Comparison of ENCODE assay signal across 13 cellular contexts in genomic region chr4:156575430-156576073, GRCh38.
A peak's percentile ranks its signal among the peaks of the same experiment; 100 is the strongest.
DNase-seq lines count a peak whose midpoint lies in the region; ATAC-seq, FAIRE-seq and TF ChIP-seq lines count a peak whose summit lies in the region.
"Had no signal": no experiment of that assay in that cellular context is flagged by ENCODE, and none has a peak within 500 bp of the region (broad histone marks: within the 10 kb centered on the region; RNA-seq: fewer than 3 reads in every experiment).

No MANE protein-coding gene starts in this region.

- H2AFZ ChIP-seq in OCI-LY1 (ENCODE audit: low read length), result no peak overlapping the region
- peak overlapping the region; percentile 48; the same call in 1 of the 2 replicates for H2AFZ ChIP-seq in H1 (ENCODE audit: low read length)
- peak overlapping the region; percentile 72 for H2AFZ ChIP-seq in smooth muscle cell (ENCODE audit: low read depth)

- H2BK12ac ChIP-seq in H1 (ENCODE audit: low read depth, low read length), result no peak overlapping the region

- no peaks in the 10 kb centered on the region for H3K27me3 ChIP-seq in OCI-LY1 (ENCODE audit: insufficient read depth, low read length)
- no peaks in the 10 kb centered on the region for H3K27me3 ChIP-seq in H1 (replicated peaks in 1 of 4; ENCODE audit: control insufficient read depth in 3 of 4, extremely low read depth in 1 of 4, insufficient read depth in 3 of 4, low read length in 3 of 4)
- H3K27me3 ChIP-seq in smooth muscle cell (ENCODE audit: low read depth), result no peaks in the 10 kb centered on the region

- peak; percentile 24; the same call in 1 of the 2 replicates for TF ChIP-seq CTCF in OCI-LY1 (IDR thresholded peaks at IDR 0.05; ENCODE audit: low read length)
- peak; percentile 26 to 56 (median 31) for TF ChIP-seq CTCF in H1 (IDR thresholded peaks at IDR 0.05; ENCODE audit: control extremely low read depth in 1 of 3, insufficient read depth in 1 of 3, low read depth in 1 of 3, low read length in 3 of 3)
- TF ChIP-seq CTCF in smooth muscle cell (IDR thresholded peaks at IDR 0.05; ENCODE audit: borderline replicate concordance, insufficient read depth, poor library complexity, severe bottlenecking), result no peak

- no peak overlapping the region for H3K18ac ChIP-seq in H1 (ENCODE audit: extremely low read depth, low read length)

- FAIRE-seq in H1 (lab: Jason Lieb, UNC), result peak; percentile 76
- FAIRE-seq: GM12891 had no signal

- H3K4me1 ChIP-seq in OCI-LY1 (ENCODE audit: insufficient read depth, low read length, severe bottlenecking) (no peaks in the 10 kb centered on the region), H1 (replicated peaks in 1 of 4; ENCODE audit: control insufficient read depth in 3 of 4, insufficient read depth in 4 of 4, low read length in 3 of 4) (no peaks in the 10 kb centered on the region), smooth muscle cell (ENCODE audit: low read depth) (no peaks in the 10 kb centered on the region)

- TF ChIP-seq POLR2A in H1 (IDR thresholded peaks at IDR 0.05; ENCODE audit: control extremely low read depth in 1 of 2, low read depth in 2 of 2, low read length in 2 of 2), result no peak

- no peak overlapping the region for H4K5ac ChIP-seq in H1 (ENCODE audit: insufficient read length, low read depth, low read length)

- H3K23me2 ChIP-seq in H1 (ENCODE audit: low read depth, low read length), result no peaks in the 10 kb centered on the region

- CTCF ChIA-PET in H1 (lab: Charles Lee; ENCODE audit: partially characterized antibody), result interaction anchor here (0.7 to 1.6 kb wide), 13 partner anchors 11 to 1078 kb away, joined by 3 to 8 read pairs (median 3); no protein-coding TSS in a partner anchor

- WGBS in H1 (ENCODE audit: extremely low coverage in 1 of 2, insufficient coverage in 1 of 2, insufficient read length in 1 of 2, insufficient replicate concordance in 2 of 2, low coverage in 1 of 2, low lambda C conversion rate in 2 of 2, missing lambda C conversion rate in 1 of 2), 2 experiments, result 70% methylated on average over 6 of the region's 6 CpGs; no CpG with 5 or more reads in 1 of the 2 experiments
- WGBS in smooth muscle cell (ENCODE audit: low lambda C conversion rate), result 60% methylated on average over 6 of the region's 6 CpGs

- H3K14ac ChIP-seq in H1 (ENCODE audit: insufficient read length), result no peak overlapping the region

- H3K4me3 ChIP-seq in OCI-LY1 (ENCODE audit: low read depth, low read length, poor library complexity, severe bottlenecking), result no peak overlapping the region
- H3K4me3 ChIP-seq in H1 (ENCODE audit: extremely low read depth in 1 of 4, insufficient read depth in 2 of 4, low read depth in 3 of 4, low read length in 4 of 4), result no peak overlapping the region
- no peak overlapping the region for H3K4me3 ChIP-seq in smooth muscle cell

- no peak overlapping the region for H2BK20ac ChIP-seq in H1 (ENCODE audit: low read length)

- H2AK5ac ChIP-seq in H1 (ENCODE audit: low read depth, low read length), result no peak overlapping the region

- H3K27ac ChIP-seq in OCI-LY1 (ENCODE audit: low read depth, low read length, poor library complexity, severe bottlenecking) (no peak overlapping the region), H1 (ENCODE audit: low read depth, low read length) (no peak overlapping the region), smooth muscle cell (ENCODE audit: low read depth) (peak overlapping the region; percentile 4)

- H3F3A ChIP-seq in OCI-LY1 (ENCODE audit: insufficient read depth, low read length), result no peaks in the 10 kb centered on the region
- peaks cover 5% of the 10 kb centered on the region for H3F3A ChIP-seq in smooth muscle cell (ENCODE audit: low read depth)

- H3K4ac ChIP-seq in H1 (replicated peaks; ENCODE audit: insufficient read length, low read depth, low read length), result peak overlapping the region; percentile 32

- H3K79me1 ChIP-seq in H1 (ENCODE audit: low read depth, low read length), result no peaks in the 10 kb centered on the region

- peak; percentile 26 to 43; a peak in 3 of 4 replicates for TF ChIP-seq RAD21 in H1 (IDR thresholded peaks at IDR 0.05 in 1 of 2, conservative IDR thresholded peaks at IDR 0.05 in 1 of 2; ENCODE audit: low read depth in 2 of 2, low read length in 2 of 2)

- H4K8ac ChIP-seq in H1 (ENCODE audit: extremely low read depth, insufficient read depth, low read length), result no peak overlapping the region

- H2BK15ac ChIP-seq in H1 (ENCODE audit: low read length), result no peak overlapping the region

- H3K4me2 ChIP-seq in OCI-LY1 (ENCODE audit: low read length) (no peak overlapping the region), H1 (ENCODE audit: insufficient read depth in 1 of 2, low read depth in 2 of 2, low read length in 2 of 2) (no peak overlapping the region), smooth muscle cell (no peak overlapping the region)

- POLR2A ChIA-PET in H1 (lab: Charles Lee; ENCODE audit: partially characterized antibody), result no interaction called here

- no peaks in the 10 kb centered on the region for H3K9me3 ChIP-seq in OCI-LY1 (ENCODE audit: low read length)
- H3K9me3 ChIP-seq in H1 (ENCODE audit: insufficient read depth in 2 of 2, low read depth in 1 of 2, low read length in 1 of 2), result no peaks in the 10 kb centered on the region
- no peaks in the 10 kb centered on the region for H3K9me3 ChIP-seq in smooth muscle cell (replicated peaks; ENCODE audit: low read depth)

- ATAC-seq in HG03571 (IDR thresholded peaks at IDR 0.05; ENCODE audit: unreplicated experiment), result no peak

- H3K79me2 ChIP-seq in OCI-LY1 (ENCODE audit: insufficient read depth, low read length), result no peaks in the 10 kb centered on the region
- H3K79me2 ChIP-seq in H1 (ENCODE audit: control insufficient read depth in 1 of 2, insufficient read depth in 2 of 2, low read length in 2 of 2), result no peaks in the 10 kb centered on the region
- H3K79me2 ChIP-seq in smooth muscle cell (ENCODE audit: low read depth), result no peaks in the 10 kb centered on the region

- H2BK5ac ChIP-seq in H1 (ENCODE audit: low read depth, low read length), result no peak overlapping the region

- H4K20me1 ChIP-seq in OCI-LY1 (ENCODE audit: insufficient read depth, low read length) (no peaks in the 10 kb centered on the region), H1 (replicated peaks in 1 of 2; ENCODE audit: control insufficient read depth in 1 of 2, insufficient read depth in 2 of 2, low read length in 2 of 2) (no peaks in the 10 kb centered on the region), smooth muscle cell (ENCODE audit: low read depth) (no peaks in the 10 kb centered on the region)

- no peak overlapping the region for H2BK120ac ChIP-seq in H1 (replicated peaks; ENCODE audit: low read depth, low read length)

- no peak for TF ChIP-seq EP300 in H1 (IDR thresholded peaks at IDR 0.05; ENCODE audit: borderline replicate concordance in 1 of 2, low read depth in 2 of 2, low read length in 2 of 2)

- H3K9ac ChIP-seq in OCI-LY1 (ENCODE audit: low read length) (no peak overlapping the region), H1 (replicated peaks in 1 of 4; ENCODE audit: extremely low read depth in 1 of 4, low read depth in 3 of 4, low read length in 3 of 4) (no peak overlapping the region), smooth muscle cell (ENCODE audit: low read depth) (no peak overlapping the region)

- no peak overlapping the region for H3K23ac ChIP-seq in H1 (ENCODE audit: insufficient read length)

- DNase-seq in H4 (ENCODE audit: low spot score), result peak; percentile 95
- DNase-seq in H1 (ENCODE audit: low read depth in 1 of 2, low spot score in 2 of 2), result peak in 1 of 2 experiments; percentile 60
- DNase-seq in smooth muscle cell (lab: John Stamatoyannopoulos, UW; ENCODE audit: unreplicated experiment), result no peak
- no peak for DNase-seq in NCI-H526 treated with DMSO at 0.1 percent for 48 hours (lab: John Stamatoyannopoulos, UW)
- DNase-seq in CD1c-positive myeloid dendritic cell (ENCODE audit: extremely low spot score), result no peak
- DNase-seq: activated B cell treated with CpG ODN at 0.5 μM for 24 hours, activated T-cell treated with anti-CD3 and anti-CD28 coated beads for 4 hours, COR-L47, IMR-90, midbrain had no signal

- H3K9me2 ChIP-seq in OCI-LY1 (ENCODE audit: low read depth, low read length), result no peaks in the 10 kb centered on the region; the same call in 1 of the 2 replicates

- no peak overlapping the region for H3K56ac ChIP-seq in H1 (replicated peaks; ENCODE audit: insufficient read length, low read depth, low read length)

- H4K91ac ChIP-seq in H1 (replicated peaks; ENCODE audit: insufficient read length, low read length), result no peak overlapping the region

- H3K36me3 ChIP-seq in OCI-LY1 (ENCODE audit: insufficient read depth, low read length), result no peaks in the 10 kb centered on the region
- H3K36me3 ChIP-seq in H1 (ENCODE audit: control insufficient read depth in 2 of 4, insufficient read depth in 4 of 4, low read length in 3 of 4), result no peaks in the 10 kb centered on the region
- no peaks in the 10 kb centered on the region for H3K36me3 ChIP-seq in smooth muscle cell (ENCODE audit: low read depth)

TF ChIP-seq in H1, 55 proteins besides CTCF, POLR2A, EP300 and RAD21 (continues in another document):
- TF ChIP-seq NANOG (IDR thresholded peaks at IDR 0.05; ENCODE audit: insufficient read depth, low read depth, low read length, poor library complexity, severe bottlenecking) (no peak), GTF2F1 (IDR thresholded peaks at IDR 0.05; ENCODE audit: borderline replicate concordance, low read depth, low read length) (no peak)
- TF ChIP-seq, protein P1, sequence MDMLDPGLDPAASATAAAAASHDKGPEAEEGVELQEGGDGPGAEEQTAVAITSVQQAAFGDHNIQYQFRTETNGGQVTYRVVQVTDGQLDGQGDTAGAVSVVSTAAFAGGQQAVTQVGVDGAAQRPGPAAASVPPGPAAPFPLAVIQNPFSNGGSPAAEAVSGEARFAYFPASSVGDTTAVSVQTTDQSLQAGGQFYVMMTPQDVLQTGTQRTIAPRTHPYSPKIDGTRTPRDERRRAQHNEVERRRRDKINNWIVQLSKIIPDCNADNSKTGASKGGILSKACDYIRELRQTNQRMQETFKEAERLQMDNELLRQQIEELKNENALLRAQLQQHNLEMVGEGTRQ (IDR thresholded peaks at IDR 0.05; ENCODE audit: low read length), result no peak
- TF ChIP-seq, protein P2, sequence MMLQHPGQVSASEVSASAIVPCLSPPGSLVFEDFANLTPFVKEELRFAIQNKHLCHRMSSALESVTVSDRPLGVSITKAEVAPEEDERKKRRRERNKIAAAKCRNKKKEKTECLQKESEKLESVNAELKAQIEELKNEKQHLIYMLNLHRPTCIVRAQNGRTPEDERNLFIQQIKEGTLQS (IDR thresholded peaks at IDR 0.05; ENCODE audit: insufficient read depth, low read depth, low read length), result no peak
